1 cellular context compared by ENCODE assay signal in the genomic region with DNA sequence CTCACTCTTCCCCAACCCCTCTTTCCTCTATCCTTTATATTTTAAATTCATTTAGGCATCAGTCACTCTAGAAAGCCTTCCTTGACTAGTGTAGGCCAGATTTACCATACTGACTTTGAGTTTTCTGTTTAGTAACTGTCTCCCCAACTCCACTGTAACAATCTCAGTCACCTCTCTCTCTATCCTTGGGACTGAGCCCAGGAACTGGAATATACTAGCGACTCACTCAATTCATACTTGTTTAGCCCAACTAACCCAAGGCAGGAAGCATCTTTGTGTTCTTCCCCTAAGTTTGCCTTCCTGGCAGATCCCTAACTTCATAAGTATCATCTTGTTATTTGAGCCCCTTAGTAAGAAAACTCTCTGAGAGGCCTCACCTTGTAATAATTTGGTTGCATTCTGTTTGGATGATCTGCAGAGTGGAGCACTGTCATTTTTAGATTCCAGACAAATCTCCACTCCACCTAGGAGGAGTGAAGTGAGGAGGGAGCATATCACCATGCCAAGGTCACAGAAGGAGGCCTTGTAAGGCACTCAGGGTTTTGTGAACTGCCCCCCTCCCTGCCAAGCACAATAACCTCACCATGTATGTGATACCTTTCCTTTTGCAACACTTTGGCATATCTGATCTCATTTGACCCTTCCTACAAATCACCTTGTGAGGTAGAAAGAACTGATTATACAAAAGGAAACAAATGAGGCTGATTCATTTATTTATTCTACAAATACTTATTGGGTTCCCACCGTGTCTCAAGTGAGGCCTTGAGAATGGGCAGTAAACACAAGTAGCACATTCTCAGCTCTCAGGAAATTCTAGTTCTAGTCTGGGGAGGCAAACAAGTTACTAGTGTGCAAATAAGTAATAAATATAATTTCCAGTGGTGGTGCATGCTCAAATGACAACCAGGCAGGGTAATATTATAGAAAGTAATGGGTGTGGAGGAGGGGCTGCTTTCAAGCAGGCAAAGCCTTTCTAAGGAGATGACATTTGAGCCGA.
TF ChIP-seq lines count a peak whose summit lies in the region.

No MANE protein-coding gene starts in this region.

TF ChIP-seq in HEK293, 187 proteins besides CTCF, POLR2A, EP300 and RAD21 (continued from another document):
- TF ChIP-seq, protein P1, sequence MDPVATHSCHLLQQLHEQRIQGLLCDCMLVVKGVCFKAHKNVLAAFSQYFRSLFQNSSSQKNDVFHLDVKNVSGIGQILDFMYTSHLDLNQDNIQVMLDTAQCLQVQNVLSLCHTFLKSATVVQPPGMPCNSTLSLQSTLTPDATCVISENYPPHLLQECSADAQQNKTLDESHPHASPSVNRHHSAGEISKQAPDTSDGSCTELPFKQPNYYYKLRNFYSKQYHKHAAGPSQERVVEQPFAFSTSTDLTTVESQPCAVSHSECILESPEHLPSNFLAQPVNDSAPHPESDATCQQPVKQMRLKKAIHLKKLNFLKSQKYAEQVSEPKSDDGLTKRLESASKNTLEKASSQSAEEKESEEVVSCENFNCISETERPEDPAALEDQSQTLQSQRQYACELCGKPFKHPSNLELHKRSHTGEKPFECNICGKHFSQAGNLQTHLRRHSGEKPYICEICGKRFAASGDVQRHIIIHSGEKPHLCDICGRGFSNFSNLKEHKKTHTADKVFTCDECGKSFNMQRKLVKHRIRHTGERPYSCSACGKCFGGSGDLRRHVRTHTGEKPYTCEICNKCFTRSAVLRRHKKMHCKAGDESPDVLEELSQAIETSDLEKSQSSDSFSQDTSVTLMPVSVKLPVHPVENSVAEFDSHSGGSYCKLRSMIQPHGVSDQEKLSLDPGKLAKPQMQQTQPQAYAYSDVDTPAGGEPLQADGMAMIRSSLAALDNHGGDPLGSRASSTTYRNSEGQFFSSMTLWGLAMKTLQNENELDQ (tag by site-specific recombination; IDR thresholded peaks at IDR 0.05; ENCODE audit: low read depth) = no peak
- no peak for TF ChIP-seq ZNF629 (tag by site-specific recombination; IDR thresholded peaks at IDR 0.05)
- TF ChIP-seq, protein P2, sequence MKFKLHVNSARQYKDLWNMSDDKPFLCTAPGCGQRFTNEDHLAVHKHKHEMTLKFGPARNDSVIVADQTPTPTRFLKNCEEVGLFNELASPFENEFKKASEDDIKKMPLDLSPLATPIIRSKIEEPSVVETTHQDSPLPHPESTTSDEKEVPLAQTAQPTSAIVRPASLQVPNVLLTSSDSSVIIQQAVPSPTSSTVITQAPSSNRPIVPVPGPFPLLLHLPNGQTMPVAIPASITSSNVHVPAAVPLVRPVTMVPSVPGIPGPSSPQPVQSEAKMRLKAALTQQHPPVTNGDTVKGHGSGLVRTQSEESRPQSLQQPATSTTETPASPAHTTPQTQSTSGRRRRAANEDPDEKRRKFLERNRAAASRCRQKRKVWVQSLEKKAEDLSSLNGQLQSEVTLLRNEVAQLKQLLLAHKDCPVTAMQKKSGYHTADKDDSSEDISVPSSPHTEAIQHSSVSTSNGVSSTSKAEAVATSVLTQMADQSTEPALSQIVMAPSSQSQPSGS (tag by site-specific recombination; IDR thresholded peaks at IDR 0.05; ENCODE audit: low read depth) = no peak
- TF ChIP-seq RBAK (tag by site-specific recombination; IDR thresholded peaks at IDR 0.05) = no peak
- TF ChIP-seq, protein P3, sequence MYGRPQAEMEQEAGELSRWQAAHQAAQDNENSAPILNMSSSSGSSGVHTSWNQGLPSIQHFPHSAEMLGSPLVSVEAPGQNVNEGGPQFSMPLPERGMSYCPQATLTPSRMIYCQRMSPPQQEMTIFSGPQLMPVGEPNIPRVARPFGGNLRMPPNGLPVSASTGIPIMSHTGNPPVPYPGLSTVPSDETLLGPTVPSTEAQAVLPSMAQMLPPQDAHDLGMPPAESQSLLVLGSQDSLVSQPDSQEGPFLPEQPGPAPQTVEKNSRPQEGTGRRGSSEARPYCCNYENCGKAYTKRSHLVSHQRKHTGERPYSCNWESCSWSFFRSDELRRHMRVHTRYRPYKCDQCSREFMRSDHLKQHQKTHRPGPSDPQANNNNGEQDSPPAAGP (tag by site-specific recombination; IDR thresholded peaks at IDR 0.05) = no peak
- no peak for TF ChIP-seq MZF1 (tag by site-specific recombination; IDR thresholded peaks at IDR 0.05; ENCODE audit: borderline replicate concordance)
- no peak for TF ChIP-seq ZNF670 (tag by site-specific recombination; IDR thresholded peaks at IDR 0.05; ENCODE audit: low read depth)
- TF ChIP-seq ZNF214 (tag by site-specific recombination; IDR thresholded peaks at IDR 0.05; ENCODE audit: borderline replicate concordance) = no peak
- TF ChIP-seq, protein P4, sequence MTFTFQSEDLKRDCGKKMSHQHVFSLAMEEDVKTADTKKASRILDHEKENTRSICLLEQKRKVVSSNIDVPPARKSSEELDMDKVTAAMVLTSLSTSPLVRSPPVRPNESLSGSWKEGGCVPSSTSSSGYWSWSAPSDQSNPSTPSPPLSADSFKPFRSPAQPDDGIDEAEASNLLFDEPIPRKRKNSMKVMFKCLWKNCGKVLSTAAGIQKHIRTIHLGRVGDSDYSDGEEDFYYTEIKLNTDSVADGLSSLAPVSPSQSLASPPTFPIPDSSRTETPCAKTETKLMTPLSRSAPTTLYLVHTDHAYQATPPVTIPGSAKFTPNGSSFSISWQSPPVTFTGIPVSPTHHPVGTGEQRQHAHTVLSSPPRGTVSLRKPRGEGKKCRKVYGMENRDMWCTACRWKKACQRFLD (tag by site-specific recombination; IDR thresholded peaks at IDR 0.05) = no peak
- TF ChIP-seq GLIS1 (tag by site-specific recombination; IDR thresholded peaks at IDR 0.05) = peak; percentile 49; the same call in 1 of the 2 replicates
- no peak for TF ChIP-seq ZNF155 (tag by site-specific recombination; IDR thresholded peaks at IDR 0.05)
- no peak for TF ChIP-seq ZNF548 (tag by site-specific recombination; IDR thresholded peaks at IDR 0.05)
- TF ChIP-seq, protein P5, sequence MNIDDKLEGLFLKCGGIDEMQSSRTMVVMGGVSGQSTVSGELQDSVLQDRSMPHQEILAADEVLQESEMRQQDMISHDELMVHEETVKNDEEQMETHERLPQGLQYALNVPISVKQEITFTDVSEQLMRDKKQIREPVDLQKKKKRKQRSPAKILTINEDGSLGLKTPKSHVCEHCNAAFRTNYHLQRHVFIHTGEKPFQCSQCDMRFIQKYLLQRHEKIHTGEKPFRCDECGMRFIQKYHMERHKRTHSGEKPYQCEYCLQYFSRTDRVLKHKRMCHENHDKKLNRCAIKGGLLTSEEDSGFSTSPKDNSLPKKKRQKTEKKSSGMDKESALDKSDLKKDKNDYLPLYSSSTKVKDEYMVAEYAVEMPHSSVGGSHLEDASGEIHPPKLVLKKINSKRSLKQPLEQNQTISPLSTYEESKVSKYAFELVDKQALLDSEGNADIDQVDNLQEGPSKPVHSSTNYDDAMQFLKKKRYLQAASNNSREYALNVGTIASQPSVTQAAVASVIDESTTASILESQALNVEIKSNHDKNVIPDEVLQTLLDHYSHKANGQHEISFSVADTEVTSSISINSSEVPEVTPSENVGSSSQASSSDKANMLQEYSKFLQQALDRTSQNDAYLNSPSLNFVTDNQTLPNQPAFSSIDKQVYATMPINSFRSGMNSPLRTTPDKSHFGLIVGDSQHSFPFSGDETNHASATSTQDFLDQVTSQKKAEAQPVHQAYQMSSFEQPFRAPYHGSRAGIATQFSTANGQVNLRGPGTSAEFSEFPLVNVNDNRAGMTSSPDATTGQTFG (tag by site-specific recombination; IDR thresholded peaks at IDR 0.05; ENCODE audit: borderline replicate concordance) = no peak
